Comparison of ENCODE assay signal across 8 cellular contexts in genomic region chr11:30322826-30323710, GRCh38. TPM values are rescaled to one million over a fixed set of nuclear protein-coding genes. Genes with fewer than 3 reads are reported as not detected.
DNase-seq lines count a peak whose midpoint lies in the region; ATAC-seq, FAIRE-seq and TF ChIP-seq lines count a peak whose summit lies in the region.

TSS of gene ARL14EP (plus strand) at chr11:30323104. CDS start at chr11:30330949, 7,845 bp downstream.

- WGBS in heart right ventricle, 2 donors, result 1% methylated on average over 51 of the region's 51 CpGs

- H3K36me3 ChIP-seq in heart right ventricle (peaks cover 0 to 4% (median 0%) of the 10 kb centered on the region in 9 donors), upper lobe of right lung (no peaks in the 10 kb centered on the region)

- peak within 1 kb of the TSS in 9 of 10 donors; percentile 78 to 96 (median 89) for H3K27ac ChIP-seq in heart right ventricle
- H3K27ac ChIP-seq in upper lobe of right lung, result peak within 1 kb of the TSS; percentile 92

- peak; percentile 99 for FAIRE-seq in GM12892 (lab: Jason Lieb, UNC)

- ATAC-seq in HG02852 (IDR thresholded peaks at IDR 0.05; ENCODE audit: unreplicated experiment) (peak; percentile 98), heart right ventricle (peak; percentile 99 to 100 (median 100)), upper lobe of right lung (peak; percentile 100)

- H3K27me3 ChIP-seq in heart right ventricle, result peaks cover 0 to 15% (median 0%) of the 10 kb centered on the region in 7 donors
- no peaks in the 10 kb centered on the region for H3K27me3 ChIP-seq in upper lobe of right lung

- TF ChIP-seq CTCF in heart right ventricle (IDR thresholded peaks at IDR 0.05) (peak in 1 of 9 donors; percentile 15), upper lobe of right lung (IDR thresholded peaks at IDR 0.05) (no peak)

- H3K4me3 ChIP-seq in heart right ventricle (peak within 1 kb of the TSS; percentile 56 to 85 (median 72)), upper lobe of right lung (peak within 1 kb of the TSS; percentile 82)

- TF ChIP-seq POLR2A in GM12892 (IDR thresholded peaks at IDR 0.05; ENCODE audit: low read depth, low read length), result peak; percentile 96

- H3K4me1 ChIP-seq in heart right ventricle, result peaks cover 3 to 45% (median 37%) of the 10 kb centered on the region in 9 donors
- peaks cover 12% of the 10 kb centered on the region for H3K4me1 ChIP-seq in upper lobe of right lung

- DNase-seq in GM12892 (ENCODE audit: insufficient read length), result peak; percentile 57
- peak; percentile 97 for DNase-seq in NCI-H146 (lab: John Stamatoyannopoulos, UW)
- DNase-seq in amniotic epithelial cell (ENCODE audit: low read depth), result peak; percentile 95
- DNase-seq in heart right ventricle, result peak; percentile 91 to 92
- peak; percentile 97 for DNase-seq in posterior vena cava (ENCODE audit: low spot score)
- peak; percentile 96 for DNase-seq in upper lobe of right lung

- intact Hi-C loops in T-helper 1 cell treated with Interleukin-12 subunit alpha and Interleukin-12 subunit beta and Interleukin-4 antibody, amounts not matched to agents 30 ng/mL and 1 ng/mL, for 36 hours (cut with micrococcal nuclease), result loop anchor here (1.0 to 10.0 kb wide), 4 partner anchors 23 to 1772 kb away; partner anchors contain the start of genes DCDC1, DNAJC24, ELP4 and IMMP1L
- intact Hi-C loops in heart right ventricle (cut with DNase I), result loop anchor here in 4 of 10 donors (5.0 to 10.0 kb wide), 3 partner anchors 188 to 888 kb away; no protein-coding TSS in a partner anchor
- intact Hi-C loops in posterior vena cava (cut with DNase I), result no loop called here
- intact Hi-C loops in upper lobe of right lung (cut with DNase I), result no loop called here

- H3K9me3 ChIP-seq in heart right ventricle, result no peaks in the 10 kb centered on the region
- H3K9me3 ChIP-seq in upper lobe of right lung, result no peaks in the 10 kb centered on the region

RNA-seq across cellular contexts. Expression of gene ARL14EP, which starts in this region (rescaled TPM):
- polyA plus RNA-seq in GM12892 (2012; ENCODE audit: missing spikeins), result 23.1 TPM
- 46.9 and 49.0 TPM in 2 replicates for total RNA-seq in T-helper 1 cell treated with Interleukin-12 subunit alpha and Interleukin-12 subunit beta and Interleukin-4 antibody, amounts not matched to agents 30 ng/mL and 1 ng/mL, for 36 hours
- 10 to 100 TPM; 28.2 to 43.5 (median 32.3) TPM for total RNA-seq in heart right ventricle
- polyA plus RNA-seq in heart right ventricle, result 10 to 100 TPM; 10.1 to 14.7 TPM
- 10 to 100 TPM; 22.7 to 28.0 TPM for total RNA-seq in posterior vena cava
- 21.6 TPM for total RNA-seq in upper lobe of right lung

Comparison
In these comparisons a context has a peak if more than half of its experiments do, and no peak if none do; other contexts are left out.
1. Peak in every context shown above with its lines: DNase-seq, ATAC-seq, H3K4me3 ChIP-seq and H3K27ac ChIP-seq.